In genomic region chr10:122152544-122152943, GRCh38 we compare ENCODE assay signal across 12 cellular contexts.
A peak's percentile ranks its signal among the peaks of the same experiment; 100 is the strongest.
DNase-seq lines count a peak whose midpoint lies in the region; ATAC-seq lines count a peak whose summit lies in the region.
"Had no signal": no experiment of that assay in that cellular context is flagged by ENCODE, and none has a peak within 500 bp of the region (broad histone marks: within the 10 kb centered on the region; RNA-seq: fewer than 3 reads in every experiment).

No MANE protein-coding gene starts in this region.

- peak in 13 of 14 donors; percentile 44 to 94 (median 85) for DNase-seq in C1 segment of cervical spinal cord (lab: John Stamatoyannopoulos, UW)
- DNase-seq in NCI-H524 (lab: John Stamatoyannopoulos, UW): peak; percentile 53 to 82
- DNase-seq in fibroblast of the conjunctiva (ENCODE audit: low read depth): peak; percentile 57
- DNase-seq in pons (ENCODE audit: low spot score): peak; percentile 97
- no peak for DNase-seq in NCI-H748 (lab: John Stamatoyannopoulos, UW; ENCODE audit: unreplicated experiment)
- DNase-seq in A172 (ENCODE audit: low spot score): no peak
- DNase-seq: activated naive CD4-positive, alpha-beta T cell; COR-L47; NCI-H146; trophoblast cell had no signal

- ATAC-seq in HG03378 (IDR thresholded peaks at IDR 0.05; ENCODE audit: unreplicated experiment) (no peak), GM19023 (IDR thresholded peaks at IDR 0.05; ENCODE audit: unreplicated experiment) (no peak)

Comparison
In these comparisons a context has a peak if more than half of its experiments do, and no peak if none do; other contexts are left out.
1. DNase-seq: peak in C1 segment of cervical spinal cord (13 of 14), NCI-H524 (2 of 2), fibroblast of the conjunctiva (single experiment) and pons (single experiment); none in NCI-H748 (single experiment) and A172 (single experiment).